Comparison of ENCODE assay signal across 22 cellular contexts in genomic region chr11:70387564-70387963, GRCh38. TPM values are rescaled to one million over a fixed set of nuclear protein-coding genes. Genes with fewer than 3 reads are reported as not detected.
DNase-seq lines count a peak whose midpoint lies in the region; ATAC-seq and TF ChIP-seq lines count a peak whose summit lies in the region.
"Had no signal": no experiment of that assay in that cellular context is flagged by ENCODE, and none has a peak within 500 bp of the region (broad histone marks: within the 10 kb centered on the region; RNA-seq: fewer than 3 reads in every experiment).

No MANE protein-coding gene starts in this region.

- H3K27ac ChIP-seq in osteoblast (ENCODE audit: low read depth, low read length) = no peak overlapping the region
- no peak overlapping the region for H3K27ac ChIP-seq in upper lobe of right lung
- H3K27ac ChIP-seq: 22Rv1, BLaER1, C4-2B had no signal

- peak overlapping the region; percentile 20 for H3K27ac Mint-ChIP-seq in activated naive CD8-positive, alpha-beta T cell treated with anti-CD3 and anti-CD28 coated beads for 36 hours
- H3K27ac Mint-ChIP-seq in activated naive CD8-positive, alpha-beta T cell treated with anti-CD3 and anti-CD28 coated beads, Interleukin-2, amount 50 U/mL, for 24 hours = no peak overlapping the region
- no peak overlapping the region for H3K27ac Mint-ChIP-seq in chondrocyte (ENCODE audit: unreplicated experiment)
- H3K27ac Mint-ChIP-seq: B cell; CD4-positive, CD25-positive, alpha-beta regulatory T cell; CD8-positive, alpha-beta T cell had no signal

- peaks cover 15% of the 10 kb centered on the region for H3K36me3 Mint-ChIP-seq in activated naive CD8-positive, alpha-beta T cell treated with anti-CD3 and anti-CD28 coated beads for 36 hours
- H3K36me3 Mint-ChIP-seq in activated naive CD8-positive, alpha-beta T cell treated with anti-CD3 and anti-CD28 coated beads, Interleukin-2, amount 50 U/mL, for 24 hours (ENCODE audit: low read depth) = peaks cover 15% of the 10 kb centered on the region
- peaks cover 7% of the 10 kb centered on the region for H3K36me3 Mint-ChIP-seq in chondrocyte (ENCODE audit: low read depth)

- H3K27me3 Mint-ChIP-seq in activated naive CD8-positive, alpha-beta T cell treated with anti-CD3 and anti-CD28 coated beads for 36 hours = peaks cover 7% of the 10 kb centered on the region
- H3K27me3 Mint-ChIP-seq in activated naive CD8-positive, alpha-beta T cell treated with anti-CD3 and anti-CD28 coated beads, Interleukin-2, amount 50 U/mL, for 24 hours = peaks cover 16% of the 10 kb centered on the region
- H3K27me3 Mint-ChIP-seq in chondrocyte (ENCODE audit: low read depth) = no peaks in the 10 kb centered on the region

- no peaks in the 10 kb centered on the region for H3K4me1 Mint-ChIP-seq in activated naive CD8-positive, alpha-beta T cell treated with anti-CD3 and anti-CD28 coated beads for 36 hours
- H3K4me1 Mint-ChIP-seq in activated naive CD8-positive, alpha-beta T cell treated with anti-CD3 and anti-CD28 coated beads, Interleukin-2, amount 50 U/mL, for 24 hours = no peaks in the 10 kb centered on the region
- H3K4me1 Mint-ChIP-seq in chondrocyte (ENCODE audit: low read depth) = peaks cover 8% of the 10 kb centered on the region
- H3K4me1 Mint-ChIP-seq: B cell; CD4-positive, CD25-positive, alpha-beta regulatory T cell had no signal

- H3K4me3 ChIP-seq in osteoblast (ENCODE audit: insufficient read depth, low read length) (no peak overlapping the region), upper lobe of right lung (no peak overlapping the region)
- H3K4me3 ChIP-seq: BLaER1, GM12878 had no signal

- peaks cover 4% of the 10 kb centered on the region for H4K20me1 ChIP-seq in osteoblast (ENCODE audit: insufficient read depth, low read length)

- H3K4me2 ChIP-seq in osteoblast (ENCODE audit: insufficient read depth, low read length) = no peak overlapping the region
- H3K4me2 ChIP-seq: BLaER1 had no signal

- H3K79me2 ChIP-seq in osteoblast (ENCODE audit: insufficient read depth, low read length) = peaks cover 7% of the 10 kb centered on the region

- TF ChIP-seq CTCF in chondrocyte (IDR thresholded peaks at IDR 0.05) (no peak), osteoblast (IDR thresholded peaks at IDR 0.05; ENCODE audit: extremely low read depth, low read depth, low read length) (no peak), upper lobe of right lung (IDR thresholded peaks at IDR 0.05) (no peak), GM20000 (IDR thresholded peaks at IDR 0.05; ENCODE audit: extremely low read depth, missing control alignments) (no peak)

- H3K9me3 Mint-ChIP-seq in activated naive CD8-positive, alpha-beta T cell treated with anti-CD3 and anti-CD28 coated beads for 36 hours = peaks cover 3% of the 10 kb centered on the region
- H3K9me3 Mint-ChIP-seq in activated naive CD8-positive, alpha-beta T cell treated with anti-CD3 and anti-CD28 coated beads, Interleukin-2, amount 50 U/mL, for 24 hours = no peaks in the 10 kb centered on the region
- H3K9me3 Mint-ChIP-seq in chondrocyte (ENCODE audit: low read depth) = no peaks in the 10 kb centered on the region
- H3K9me3 Mint-ChIP-seq: CD8-positive, alpha-beta T cell had no signal

- ATAC-seq in activated naive CD8-positive, alpha-beta T cell treated with anti-CD3 and anti-CD28 coated beads, Interleukin-2, amount 50 U/mL, for 24 hours = no peak
- ATAC-seq in upper lobe of right lung = no peak
- ATAC-seq in HG03095 (IDR thresholded peaks at IDR 0.05; ENCODE audit: unreplicated experiment) = no peak
- no peak for ATAC-seq in HG03196 (IDR thresholded peaks at IDR 0.05; ENCODE audit: unreplicated experiment)
- ATAC-seq: CD8-positive, alpha-beta T cell; GM12878 had no signal

- intact Hi-C loops in upper lobe of right lung (cut with DNase I) = no loop called here

- H3K9me3 ChIP-seq in osteoblast (ENCODE audit: low read depth, low read length) (no peaks in the 10 kb centered on the region), upper lobe of right lung (no peaks in the 10 kb centered on the region)
- H3K9me3 ChIP-seq: BLaER1, Caco-2 had no signal

- H3K27me3 ChIP-seq in osteoblast (ENCODE audit: insufficient read depth, low read length) (no peaks in the 10 kb centered on the region), upper lobe of right lung (no peaks in the 10 kb centered on the region)
- H3K27me3 ChIP-seq: BLaER1 had no signal

- H3K4me1 ChIP-seq in osteoblast (ENCODE audit: insufficient read depth, low read length) (no peaks in the 10 kb centered on the region), upper lobe of right lung (no peaks in the 10 kb centered on the region)
- H3K4me1 ChIP-seq: BLaER1, Caco-2 had no signal

- DNase-seq in activated naive CD8-positive, alpha-beta T cell treated with anti-CD3 and anti-CD28 coated beads for 36 hours = no peak
- DNase-seq in activated naive CD8-positive, alpha-beta T cell treated with anti-CD3 and anti-CD28 coated beads, Interleukin-2, amount 50 U/mL, for 24 hours = no peak
- peak; percentile 22 for DNase-seq in chondrocyte (ENCODE audit: low spot score)
- peak; percentile 43 for DNase-seq in osteoblast (ENCODE audit: insufficient read length, low spot score, missing footprints)
- peak; percentile 8 for DNase-seq in upper lobe of right lung
- DNase-seq in GM20000 (ENCODE audit: low spot score) = no peak
- DNase-seq: CD4-positive, CD25-positive, alpha-beta regulatory T cell; CD8-positive, alpha-beta T cell; DMS 273 treated with DMSO at 0.1 percent for 48 hours; DMS79; EL; GDM1; GOT3; HCEC 1CT had no signal

- no peak overlapping the region for H2AFZ ChIP-seq in osteoblast (ENCODE audit: low read length)

- no peak overlapping the region for H3K4me3 Mint-ChIP-seq in activated naive CD8-positive, alpha-beta T cell treated with anti-CD3 and anti-CD28 coated beads for 36 hours
- no peak overlapping the region for H3K4me3 Mint-ChIP-seq in activated naive CD8-positive, alpha-beta T cell treated with anti-CD3 and anti-CD28 coated beads, Interleukin-2, amount 50 U/mL, for 24 hours
- H3K4me3 Mint-ChIP-seq in chondrocyte (ENCODE audit: unreplicated experiment) = no peak overlapping the region
- H3K4me3 Mint-ChIP-seq: B cell; CD4-positive, CD25-positive, alpha-beta regulatory T cell; CD8-positive, alpha-beta T cell had no signal

- peaks cover 19% of the 10 kb centered on the region for H3K36me3 ChIP-seq in osteoblast (ENCODE audit: insufficient read depth, low read length)
- H3K36me3 ChIP-seq in upper lobe of right lung = peaks cover 23% of the 10 kb centered on the region

RNA-seq across cellular contexts. Expression of gene CTTN, which starts 10.8 kb away (rescaled TPM):
- total RNA-seq in activated naive CD8-positive, alpha-beta T cell treated with anti-CD3 and anti-CD28 coated beads for 36 hours = 10 to 100 TPM; 10.5 to 11.3 TPM
- total RNA-seq in chondrocyte (290 to 314 TPM (median 307 TPM) in 3 replicates), osteoblast (426 and 429 TPM in 2 replicates), upper lobe of right lung (177 TPM)
- total RNA-seq: B cell had no signal

Comparison
In these comparisons a context has a peak if more than half of its experiments do, and no peak if none do; other contexts are left out.
1. DNase-seq: peak in chondrocyte (single experiment), osteoblast (single experiment) and upper lobe of right lung (single experiment); none in activated naive CD8-positive, alpha-beta T cell treated with anti-CD3 and anti-CD28 coated beads for 36 hours (single experiment), activated naive CD8-positive, alpha-beta T cell treated with anti-CD3 and anti-CD28 coated beads, Interleukin-2, amount 50 U/mL, for 24 hours (single experiment) and GM20000 (single experiment).
2. RNA of gene CTTN, which starts 10.8 kb away (total RNA-seq): 426 to 429 TPM in osteoblast, 290 to 314 TPM in chondrocyte and 177 TPM in upper lobe of right lung (single experiment); 10.5 to 11.3 TPM in activated naive CD8-positive, alpha-beta T cell treated with anti-CD3 and anti-CD28 coated beads for 36 hours; every median in the first group is over 10 times any median in the second.